Comparison of ENCODE assay signal across 10 cellular contexts in genomic region chr4:40990202-40990898, GRCh38.
DNase-seq lines count a peak whose midpoint lies in the region; ATAC-seq and TF ChIP-seq lines count a peak whose summit lies in the region.
"Had no signal": no experiment of that assay in that cellular context is flagged by ENCODE, and none has a peak within 500 bp of the region (broad histone marks: within the 10 kb centered on the region; RNA-seq: fewer than 3 reads in every experiment).

No MANE protein-coding gene starts in this region.

- no peak overlapping the region for H4K8ac ChIP-seq in mesenchymal stem cell (ENCODE audit: low read length)

- H3K9me3 ChIP-seq in mesenchymal stem cell (ENCODE audit: control insufficient read depth, low read length): no peaks in the 10 kb centered on the region

- H3K79me1 ChIP-seq in mesenchymal stem cell (replicated peaks; ENCODE audit: low read length, poor library complexity, severe bottlenecking): peaks cover 14% of the 10 kb centered on the region

- no peak overlapping the region for H3K4me3 ChIP-seq in mesenchymal stem cell (ENCODE audit: insufficient read depth in 1 of 2, low read depth in 1 of 2, low read length in 2 of 2)

- H3K36me3 ChIP-seq in mesenchymal stem cell (ENCODE audit: control insufficient read depth in 1 of 2, insufficient read depth in 2 of 2, low read depth in 1 of 2, low read length in 2 of 2): no peaks in the 10 kb centered on the region

- DNase-seq in Caki2 (ENCODE audit: low read depth) (peak; percentile 64), HT1080 (ENCODE audit: low read depth) (peak; percentile 99), astrocyte of the hippocampus (ENCODE audit: low read depth, low spot score) (peak; percentile 80), mesenchymal stem cell (peak; percentile 95), activated gamma-delta T cell (lab: John Stamatoyannopoulos, UW) (no peak), DMS 273 treated with DMSO at 0.1 percent for 48 hours (lab: John Stamatoyannopoulos, UW) (no peak)
- no peak for DNase-seq in stimulated activated naive CD4-positive, alpha-beta T cell treated with Interleukin-2 at 50 U/mL for 16 hours (lab: John Stamatoyannopoulos, UW)
- DNase-seq in activated CD8-positive, alpha-beta T cell treated with anti-CD3 and anti-CD28 coated beads for 36 hours: no peak
- DNase-seq: natural killer cell, NCI-H446 had no signal

- H3K36me3 Mint-ChIP-seq in activated CD8-positive, alpha-beta T cell treated with anti-CD3 and anti-CD28 coated beads for 36 hours (ENCODE audit: low read depth): no peaks in the 10 kb centered on the region
- H3K36me3 Mint-ChIP-seq: natural killer cell had no signal

- H3K27ac ChIP-seq in mesenchymal stem cell (ENCODE audit: low read length, poor library complexity, severe bottlenecking): peak overlapping the region; percentile 93

- no peak for ATAC-seq in activated CD8-positive, alpha-beta T cell treated with anti-CD3 and anti-CD28 coated beads for 36 hours

- no peak for TF ChIP-seq CTCF in activated CD8-positive, alpha-beta T cell treated with anti-CD3 and anti-CD28 coated beads for 36 hours (IDR thresholded peaks at IDR 0.05)

- H3K4me2 ChIP-seq in mesenchymal stem cell (ENCODE audit: low read length, poor library complexity, severe bottlenecking): no peak overlapping the region

- H2BK15ac ChIP-seq in mesenchymal stem cell (ENCODE audit: low read depth, poor library complexity, severe bottlenecking): no peak overlapping the region

- H3K27ac Mint-ChIP-seq in activated CD8-positive, alpha-beta T cell treated with anti-CD3 and anti-CD28 coated beads for 36 hours: no peak overlapping the region
- H3K27ac Mint-ChIP-seq: natural killer cell had no signal

- intact Hi-C loops in activated CD8-positive, alpha-beta T cell treated with anti-CD3 and anti-CD28 coated beads for 36 hours (cut with micrococcal nuclease): no loop called here

- no peak overlapping the region for H3K4ac ChIP-seq in mesenchymal stem cell (ENCODE audit: low read depth in 1 of 2, low read length in 2 of 2)

- peaks cover 15% of the 10 kb centered on the region for H3K4me1 ChIP-seq in mesenchymal stem cell (ENCODE audit: control insufficient read depth, insufficient read depth, low read depth, low read length)

- H2BK5ac ChIP-seq in mesenchymal stem cell (ENCODE audit: low read depth, low read length, poor library complexity, severe bottlenecking): no peak overlapping the region

- peak overlapping the region; percentile 73 for H3K9ac ChIP-seq in mesenchymal stem cell (ENCODE audit: low read length)

- H2AK5ac ChIP-seq in mesenchymal stem cell (ENCODE audit: low read length, severe bottlenecking): peak overlapping the region; percentile 68

- 49% methylated on average over 5 of the region's 5 CpGs for WGBS in mesenchymal stem cell

- H3K14ac ChIP-seq in mesenchymal stem cell (ENCODE audit: low read length in 2 of 2): no peak overlapping the region

- in situ Hi-C loops in Caki2 (cut with HindIII; ENCODE audit: low pct_unique_long_range_greater_than_20kb, low sequenced_read_pairs): no loop called here

- H3K9me3 Mint-ChIP-seq in activated CD8-positive, alpha-beta T cell treated with anti-CD3 and anti-CD28 coated beads for 36 hours: no peaks in the 10 kb centered on the region
- H3K9me3 Mint-ChIP-seq: natural killer cell had no signal

- POLR2A ChIA-PET in activated CD8-positive, alpha-beta T cell treated with anti-CD3 and anti-CD28 coated beads for 36 hours (lab: Charles Lee): no interaction called here

- no peak overlapping the region for H2BK120ac ChIP-seq in mesenchymal stem cell (ENCODE audit: low read depth, low read length)

- no peak overlapping the region for H3K23ac ChIP-seq in mesenchymal stem cell (ENCODE audit: low read length in 2 of 2)

- H3K4me1 Mint-ChIP-seq in activated CD8-positive, alpha-beta T cell treated with anti-CD3 and anti-CD28 coated beads for 36 hours (ENCODE audit: low read depth): peaks cover 3% of the 10 kb centered on the region

- H4K91ac ChIP-seq in mesenchymal stem cell (ENCODE audit: low read length): no peak overlapping the region

- H2BK12ac ChIP-seq in mesenchymal stem cell (ENCODE audit: low read length in 2 of 2): peak overlapping the region in 1 of 2 experiments; percentile 6

- no peak overlapping the region for H2AFZ ChIP-seq in mesenchymal stem cell (ENCODE audit: low read depth, low read length)

- H3K4me3 Mint-ChIP-seq in activated CD8-positive, alpha-beta T cell treated with anti-CD3 and anti-CD28 coated beads for 36 hours: no peak overlapping the region
- H3K4me3 Mint-ChIP-seq: natural killer cell had no signal

- CTCF ChIA-PET in activated CD8-positive, alpha-beta T cell treated with anti-CD3 and anti-CD28 coated beads for 36 hours (lab: Charles Lee): no interaction called here

- peaks cover 6% of the 10 kb centered on the region for H3K27me3 Mint-ChIP-seq in activated CD8-positive, alpha-beta T cell treated with anti-CD3 and anti-CD28 coated beads for 36 hours

- H3K18ac ChIP-seq in mesenchymal stem cell (ENCODE audit: low read depth in 1 of 2, low read length in 2 of 2): peak overlapping the region; percentile 46 to 72

- H3K27me3 ChIP-seq in mesenchymal stem cell (ENCODE audit: control insufficient read depth in 1 of 2, insufficient read depth in 1 of 2, low read length in 2 of 2): no peaks in the 10 kb centered on the region

Comparison
In these comparisons a context has a peak if more than half of its experiments do, and no peak if none do; other contexts are left out.
1. DNase-seq: peak in Caki2 (single experiment), HT1080 (single experiment), astrocyte of the hippocampus (single experiment) and mesenchymal stem cell (single experiment); none in stimulated activated naive CD4-positive, alpha-beta T cell treated with Interleukin-2 at 50 U/mL for 16 hours (single experiment), activated gamma-delta T cell (single experiment), activated CD8-positive, alpha-beta T cell treated with anti-CD3 and anti-CD28 coated beads for 36 hours (single experiment) and DMS 273 treated with DMSO at 0.1 percent for 48 hours (single experiment).